In the genomic region with DNA sequence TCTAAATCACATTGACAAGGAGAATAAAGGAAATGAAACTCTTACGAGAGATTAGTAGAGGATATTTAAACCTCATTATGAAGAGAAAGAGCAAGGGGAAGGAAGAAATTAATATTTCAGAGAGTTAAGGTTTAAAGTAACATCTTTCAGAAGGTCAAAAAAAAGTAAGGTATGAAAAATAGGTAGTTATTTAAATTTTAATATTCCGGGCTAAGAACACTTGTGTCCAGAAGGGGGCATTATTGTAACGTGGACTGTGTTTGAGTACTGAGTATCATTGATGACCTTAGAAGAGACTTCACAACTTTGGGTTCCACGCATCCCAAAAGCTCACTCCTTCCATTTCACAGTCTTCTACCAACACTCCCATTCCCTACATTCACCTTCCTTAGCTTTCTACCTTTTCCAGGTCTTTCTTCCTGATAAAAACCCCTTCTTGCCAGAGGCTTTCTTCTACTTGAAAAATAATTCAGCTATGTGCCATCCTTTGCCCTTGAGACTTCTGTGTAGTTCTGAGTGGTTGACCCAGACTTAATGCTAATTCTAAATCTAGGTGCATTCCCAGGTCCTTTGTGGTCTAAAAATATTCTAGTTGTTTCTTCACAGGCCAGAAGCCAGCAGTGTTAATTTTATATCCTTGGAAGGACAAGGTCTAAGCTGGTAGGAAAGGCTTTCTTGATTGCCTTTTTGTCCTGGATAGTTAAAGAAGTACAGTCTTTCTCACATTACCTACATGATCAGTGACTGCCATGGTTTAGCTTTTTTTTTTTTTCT, we compare ENCODE assay signal across 8 cellular contexts. TPM values are rescaled to one million over a fixed set of nuclear protein-coding genes. Genes with fewer than 3 reads are reported as not detected.
DNase-seq lines count a peak whose midpoint lies in the region; ATAC-seq and TF ChIP-seq lines count a peak whose summit lies in the region.

No MANE protein-coding gene starts in this region.

- H3K4me1 ChIP-seq in GM23338 (ENCODE audit: insufficient read depth): no peaks in the 10 kb centered on the region; the same call in 1 of the 2 replicates
- no peaks in the 10 kb centered on the region for H3K4me1 ChIP-seq in Peyer's patch
- H3K4me1 ChIP-seq in rectal smooth muscle tissue (ENCODE audit: control insufficient read depth, insufficient read depth, low read length): peaks cover 8% of the 10 kb centered on the region

- no peak overlapping the region for H3K4me2 ChIP-seq in GM23338

- H3K4me3 ChIP-seq in GM23338 (no peak overlapping the region), Peyer's patch (no peak overlapping the region), fibroblast of mammary gland (ENCODE audit: control insufficient read depth, low read depth, low read length) (no peak overlapping the region), rectal smooth muscle tissue (ENCODE audit: low read length) (no peak overlapping the region)

- H4K20me1 ChIP-seq in GM23338 (replicated peaks; ENCODE audit: insufficient read depth): no peaks in the 10 kb centered on the region

- no peaks in the 10 kb centered on the region for H3K9me2 ChIP-seq in GM23338 (ENCODE audit: insufficient read depth)

- H3K36me3 Mint-ChIP-seq in CD4-positive, alpha-beta T cell (ENCODE audit: low read depth): peaks cover 33% of the 10 kb centered on the region
- no peaks in the 10 kb centered on the region; the same call in 2 of the 3 replicates for H3K36me3 Mint-ChIP-seq in GM23338 (ENCODE audit: low read depth)

- 0 out of 2 replicates have a peak, but pooled peaks cover 10% of the 10 kb centered on the region for H3K79me2 ChIP-seq in GM23338 (replicated peaks; ENCODE audit: insufficient read depth)

- H3K4me3 Mint-ChIP-seq in CD4-positive, alpha-beta T cell: no peak overlapping the region
- H3K4me3 Mint-ChIP-seq in GM23338: no peak overlapping the region

- no peaks in the 10 kb centered on the region for H3K9me3 Mint-ChIP-seq in CD4-positive, alpha-beta T cell
- H3K9me3 Mint-ChIP-seq in GM23338: no peaks in the 10 kb centered on the region

- H3K9ac ChIP-seq in rectal smooth muscle tissue (ENCODE audit: low read length): no peak overlapping the region

- no peaks in the 10 kb centered on the region for H3K27me3 ChIP-seq in CD4-positive, alpha-beta T cell (ENCODE audit: control insufficient read depth, insufficient read depth, low read length)
- H3K27me3 ChIP-seq in GM23338 (ENCODE audit: insufficient read depth) (no peaks in the 10 kb centered on the region), Peyer's patch (no peaks in the 10 kb centered on the region), rectal smooth muscle tissue (ENCODE audit: control insufficient read depth, insufficient read depth, low read length) (no peaks in the 10 kb centered on the region)

- H3K36me3 ChIP-seq in GM23338 (ENCODE audit: insufficient read depth): no peaks in the 10 kb centered on the region
- peaks cover 0 to 16% (median 0%) of the 10 kb centered on the region in 3 donors for H3K36me3 ChIP-seq in Peyer's patch
- no peaks in the 10 kb centered on the region for H3K36me3 ChIP-seq in rectal smooth muscle tissue (ENCODE audit: control insufficient read depth, insufficient read depth, low read length)

- no peak overlapping the region for H2AFZ ChIP-seq in GM23338

- H3K27ac ChIP-seq in CD4-positive, alpha-beta T cell (ENCODE audit: low read depth, low read length): no peak overlapping the region
- H3K27ac ChIP-seq in GM23338 (ENCODE audit: low read depth) (no peak overlapping the region), Peyer's patch (no peak overlapping the region), rectal smooth muscle tissue (ENCODE audit: low read depth, low read length) (peak overlapping the region; percentile 12)

- no peak for DNase-seq in CD4-positive, alpha-beta T cell
- DNase-seq in GM23338 (ENCODE audit: low spot score) (peak; percentile 45), Peyer's patch (no peak), fibroblast of mammary gland (ENCODE audit: low read depth) (peak; percentile 56), nucleus accumbens (lab: John Stamatoyannopoulos, UW) (no peak)

- H3K27me3 Mint-ChIP-seq in CD4-positive, alpha-beta T cell: no peaks in the 10 kb centered on the region
- no peaks in the 10 kb centered on the region for H3K27me3 Mint-ChIP-seq in GM23338 (ENCODE audit: insufficient read depth, low read depth, poor library complexity)

- POLR2A ChIA-PET in CD4-positive, alpha-beta T cell (lab: Charles Lee): no interaction called here

- H3F3A ChIP-seq in GM23338 (replicated peaks; ENCODE audit: low read depth): no peaks in the 10 kb centered on the region

- intact Hi-C loops in CD4-positive, alpha-beta T cell (cut with DNase I, micrococcal nuclease): loop anchor here (2.0 to 10.0 kb wide), 5 partner anchors 129 to 1007 kb away; no protein-coding TSS in a partner anchor

- TF ChIP-seq CTCF in CD4-positive, alpha-beta T cell (IDR thresholded peaks at IDR 0.05): peak; percentile 50
- peak; percentile 58 to 61 for TF ChIP-seq CTCF in GM23338 (conservative IDR thresholded peaks at IDR 0.05; ENCODE audit: low read depth in 2 of 2)
- peak in 5 of 6 experiments; percentile 9 to 44 (median 36) for TF ChIP-seq CTCF in Peyer's patch (IDR thresholded peaks at IDR 0.05)
- peak; percentile 63 for TF ChIP-seq CTCF in fibroblast of mammary gland (conservative IDR thresholded peaks at IDR 0.05; ENCODE audit: control insufficient read depth, insufficient read depth, low read depth, low read length)

- CTCF ChIA-PET in CD4-positive, alpha-beta T cell (lab: Charles Lee): interaction anchor here (0.6 to 1.3 kb wide), 10 partner anchors 10 to 1607 kb away, joined by 3 to 6 read pairs (median 3); no protein-coding TSS in a partner anchor

- peak; percentile 52 for ATAC-seq in CD4-positive, alpha-beta T cell (ENCODE audit: poor library complexity)
- ATAC-seq in GM23338 (peak; percentile 39; the same call in 1 of the 3 replicates), HG03442 (IDR thresholded peaks at IDR 0.05; ENCODE audit: unreplicated experiment) (no peak), HG03457 (IDR thresholded peaks at IDR 0.05; ENCODE audit: unreplicated experiment) (no peak)

- H3K27ac Mint-ChIP-seq in CD4-positive, alpha-beta T cell: peak overlapping the region; percentile 11
- H3K27ac Mint-ChIP-seq in GM23338: no peak overlapping the region

- peaks cover 17% of the 10 kb centered on the region for H3K4me1 Mint-ChIP-seq in CD4-positive, alpha-beta T cell (ENCODE audit: low read depth)
- peaks cover 6% of the 10 kb centered on the region for H3K4me1 Mint-ChIP-seq in GM23338

- TF ChIP-seq POLR2A in Peyer's patch (IDR thresholded peaks at IDR 0.05): no peak

- no peaks in the 10 kb centered on the region for H3K9me3 ChIP-seq in CD4-positive, alpha-beta T cell (ENCODE audit: control insufficient read depth, low read length)
- no peaks in the 10 kb centered on the region for H3K9me3 ChIP-seq in Peyer's patch

TF ChIP-seq in GM23338, 12 proteins besides CTCF, POLR2A, EP300 and RAD21 (continues in another document):
- no peak for TF ChIP-seq EZH2phosphoT487 (IDR thresholded peaks at IDR 0.05; ENCODE audit: unreplicated experiment)

RNA-seq across cellular contexts. Expression of a gene that starts 16.5 kb away (rescaled TPM):
- 10 to 100 TPM; 10.5 to 11.6 TPM for total RNA-seq in CD4-positive, alpha-beta T cell
- 68.0 and 79.4 TPM in 2 replicates for total RNA-seq in GM23338 (2014; rRNA removed; shearing (Covaris generic))
- polyA plus RNA-seq in GM23338 (2016; fragmentation: Nextera tagmentation; extraction: Ambion mirVana): 102 and 110 TPM in 2 replicates
- total RNA-seq in Peyer's patch: 100 to 1,000 TPM in 1 of 4 donors, 10 to 100 TPM in 3; 72.4 to 153 (median 86.0) TPM

Comparison
In these comparisons a context has a peak if more than half of its experiments do, and no peak if none do; other contexts are left out.
1. ATAC-seq: peak in CD4-positive, alpha-beta T cell (single experiment) and GM23338 (single experiment); none in HG03442 (single experiment) and HG03457 (single experiment).
2. DNase-seq: peak in GM23338 (single experiment) and fibroblast of mammary gland (single experiment); none in CD4-positive, alpha-beta T cell (0 of 10), Peyer's patch (0 of 3) and nucleus accumbens (0 of 56).
3. Peak in every context shown above with its lines, with median percentiles within 50 percentile points of each other: CTCF ChIP-seq.